In the genomic region with DNA sequence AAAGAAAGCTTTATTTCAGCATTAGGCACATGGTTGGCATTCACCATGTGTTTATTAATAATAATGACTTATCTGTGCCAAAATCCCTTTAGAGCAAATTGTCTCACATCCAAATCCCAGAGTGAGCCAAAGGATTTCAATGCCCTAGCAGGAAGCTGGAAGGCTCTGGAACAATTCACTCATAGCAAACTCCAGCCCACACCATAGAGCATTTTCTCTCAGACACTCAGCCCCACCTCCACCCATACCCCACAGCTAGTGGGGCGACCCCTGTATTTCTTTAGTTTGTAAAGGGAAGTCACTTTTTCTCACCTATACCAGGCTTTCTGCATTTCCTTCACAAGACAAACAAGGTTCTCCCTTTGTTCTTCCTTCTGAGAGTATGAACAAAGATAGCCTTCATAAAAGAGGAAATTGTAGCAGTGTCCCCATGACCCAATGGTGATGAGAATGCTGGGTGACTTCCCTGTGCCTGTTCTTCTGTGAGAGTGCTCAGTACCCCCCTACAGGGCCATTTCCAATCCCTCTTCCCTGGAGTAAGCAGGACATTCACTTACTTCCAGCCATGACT, we compare ENCODE assay signal across 13 cellular contexts.
A peak's percentile ranks its signal among the peaks of the same experiment; 100 is the strongest.
DNase-seq lines count a peak whose midpoint lies in the region; ATAC-seq and TF ChIP-seq lines count a peak whose summit lies in the region.
"Had no signal": no experiment of that assay in that cellular context is flagged by ENCODE, and none has a peak within 500 bp of the region (broad histone marks: within the 10 kb centered on the region; RNA-seq: fewer than 3 reads in every experiment).

No MANE protein-coding gene starts in this region.

- H3K4me3 Mint-ChIP-seq in mesothelial cell of epicardium = no peak overlapping the region
- H3K4me3 Mint-ChIP-seq: activated CD8-positive, alpha-beta T cell treated with anti-CD3 and anti-CD28 coated beads, Interleukin-2, amount 10 ng/mL, durations not matched to agents 7 days and 5 days; activated naive CD4-positive, alpha-beta T cell treated with anti-CD3 and anti-CD28 coated beads, Interleukin-2, amount 10 ng/mL, durations not matched to agents 7 days and 5 days; stimulated activated naive CD8-positive, alpha-beta T cell treated with anti-CD3 and anti-CD28 coated beads, Interleukin-15, Interleukin-2, amounts not matched to agents 100 ng/mL and 50 ng/mL, for 24 hours; T-helper 2 cell treated with Interferon-gamma antibody and Interleukin-4, amounts not matched to agents 5 μg/mL and 100 μg/mL, for 36 hours had no signal

- 38 to 42% methylated on average over 1 of the region's 1 CpG for WGBS in esophagus, 2 donors
- WGBS in spleen, 5 donors = 52 to 89% (median 79%) methylated on average over 1 of the region's 1 CpG

- TF ChIP-seq POLR2A in spleen (IDR thresholded peaks at IDR 0.05) = no peak

- intact Hi-C loops in spleen (cut with DNase I; ENCODE audit: low total_unique reads) = no loop called here

- H3K27ac Mint-ChIP-seq in mesothelial cell of epicardium = peak overlapping the region; percentile 81
- H3K27ac Mint-ChIP-seq: activated CD8-positive, alpha-beta T cell treated with anti-CD3 and anti-CD28 coated beads, Interleukin-2, amount 10 ng/mL, durations not matched to agents 7 days and 5 days; activated naive CD4-positive, alpha-beta T cell treated with anti-CD3 and anti-CD28 coated beads, Interleukin-2, amount 10 ng/mL, durations not matched to agents 7 days and 5 days; progenitor cell of endocrine pancreas; stimulated activated naive CD8-positive, alpha-beta T cell treated with anti-CD3 and anti-CD28 coated beads, Interleukin-15, Interleukin-2, amounts not matched to agents 100 ng/mL and 50 ng/mL, for 24 hours; T-helper 2 cell treated with Interferon-gamma antibody and Interleukin-4, amounts not matched to agents 5 μg/mL and 100 μg/mL, for 36 hours had no signal

- no peaks in the 10 kb centered on the region for H3K27me3 ChIP-seq in esophagus (ENCODE audit: control insufficient read depth in 1 of 2, insufficient read depth in 2 of 2, low read length in 2 of 2)
- H3K27me3 ChIP-seq in spleen (replicated peaks in 1 of 7) = no peaks in the 10 kb centered on the region

- H3K36me3 ChIP-seq in esophagus (ENCODE audit: control insufficient read depth in 2 of 2, insufficient read depth in 2 of 2, low read length in 1 of 2) (no peaks in the 10 kb centered on the region), spleen (no peaks in the 10 kb centered on the region)

- H3K27me3 Mint-ChIP-seq in mesothelial cell of epicardium (ENCODE audit: low read depth) = no peaks in the 10 kb centered on the region
- H3K27me3 Mint-ChIP-seq: activated naive CD4-positive, alpha-beta T cell treated with anti-CD3 and anti-CD28 coated beads, Interleukin-2, amount 10 ng/mL, durations not matched to agents 7 days and 5 days; stimulated activated naive CD8-positive, alpha-beta T cell treated with anti-CD3 and anti-CD28 coated beads, Interleukin-15, Interleukin-2, amounts not matched to agents 100 ng/mL and 50 ng/mL, for 24 hours had no signal

- no peak for ATAC-seq in GM21717 (IDR thresholded peaks at IDR 0.05; ENCODE audit: unreplicated experiment)
- no peak for ATAC-seq in HG03108 (IDR thresholded peaks at IDR 0.05; ENCODE audit: unreplicated experiment)
- ATAC-seq: activated CD8-positive, alpha-beta T cell treated with anti-CD3 and anti-CD28 coated beads, Interleukin-2, amount 10 ng/mL, durations not matched to agents 7 days and 5 days had no signal

- H3K36me3 Mint-ChIP-seq in mesothelial cell of epicardium = peaks cover 3% of the 10 kb centered on the region
- H3K36me3 Mint-ChIP-seq: activated naive CD4-positive, alpha-beta T cell treated with anti-CD3 and anti-CD28 coated beads, Interleukin-2, amount 10 ng/mL, durations not matched to agents 7 days and 5 days had no signal

- no peak overlapping the region for H3K4me3 ChIP-seq in esophagus (ENCODE audit: low read depth in 1 of 2, low read length in 2 of 2)
- H3K4me3 ChIP-seq in spleen = no peak overlapping the region

- no peak for TF ChIP-seq CTCF in mesothelial cell of epicardium (IDR thresholded peaks at IDR 0.05; ENCODE audit: unreplicated experiment)
- no peak for TF ChIP-seq CTCF in spleen (IDR thresholded peaks at IDR 0.05 in 8 of 11, conservative IDR thresholded peaks at IDR 0.05 in 3 of 11)

- H3K27ac ChIP-seq in esophagus (ENCODE audit: low read depth in 2 of 2, low read length in 1 of 2) = peak overlapping the region; percentile 36 to 54
- H3K27ac ChIP-seq in temporal lobe (ENCODE audit: low read depth, low read length) = peak overlapping the region; percentile 80
- peak overlapping the region in 3 of 8 donors; percentile 27 to 43 (median 29) for H3K27ac ChIP-seq in spleen

- peaks cover 46% of the 10 kb centered on the region for H3K4me1 Mint-ChIP-seq in mesothelial cell of epicardium
- H3K4me1 Mint-ChIP-seq: activated naive CD4-positive, alpha-beta T cell treated with anti-CD3 and anti-CD28 coated beads, Interleukin-2, amount 10 ng/mL, durations not matched to agents 7 days and 5 days had no signal

- H3K9me3 ChIP-seq in esophagus (ENCODE audit: control insufficient read depth in 2 of 2, insufficient read depth in 1 of 2, low read depth in 1 of 2, low read length in 1 of 2) (peaks cover 0 to 3% of the 10 kb centered on the region in 2 donors), spleen (peaks cover 3 to 25% (median 17%) of the 10 kb centered on the region in 8 donors)

- H3K4me1 ChIP-seq in esophagus (ENCODE audit: control insufficient read depth in 2 of 2, insufficient read depth in 2 of 2, low read length in 1 of 2) = no peaks in the 10 kb centered on the region
- peaks cover 0 to 12% (median 0%) of the 10 kb centered on the region in 6 donors for H3K4me1 ChIP-seq in spleen

- H3K9me3 Mint-ChIP-seq in mesothelial cell of epicardium = peaks cover 18% of the 10 kb centered on the region

- DNase-seq in NOMO-1 treated with DMSO at 0.1 percent for 48 hours (lab: John Stamatoyannopoulos, UW; ENCODE audit: unreplicated experiment) (peak; percentile 31), mesothelial cell of epicardium (ENCODE audit: low spot score in 2 of 2, unreplicated experiment in 2 of 2) (no peak), OCI-M1 (lab: John Stamatoyannopoulos, UW) (no peak), spleen (no peak)
- DNase-seq: activated CD8-positive, alpha-beta T cell treated with anti-CD3 and anti-CD28 coated beads, Interleukin-2, amount 10 ng/mL, durations not matched to agents 7 days and 5 days; activated naive CD4-positive, alpha-beta T cell treated with anti-CD3 and anti-CD28 coated beads, Interleukin-2, amount 10 ng/mL, durations not matched to agents 7 days and 5 days had no signal
